ENCODE assay signal across 11 cellular contexts in the genomic region with DNA sequence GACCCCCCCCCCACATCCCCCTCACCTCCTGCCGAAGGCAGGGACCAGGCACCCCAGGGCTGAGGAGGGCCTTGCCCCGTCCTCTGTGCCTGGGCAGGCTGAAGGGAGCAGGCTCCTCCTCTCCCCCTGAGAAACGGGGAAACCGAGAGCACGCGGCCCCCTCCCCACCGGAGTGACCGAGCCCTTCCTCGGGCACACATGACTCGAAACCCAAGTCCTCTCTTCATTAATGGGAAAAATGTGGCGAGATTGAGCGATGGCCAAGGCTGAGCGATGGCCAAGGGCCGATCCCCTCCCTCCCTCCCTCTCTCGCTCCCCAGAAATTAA. TPM values are rescaled to one million over a fixed set of nuclear protein-coding genes. Genes with fewer than 3 reads are reported as not detected.
DNase-seq lines count a peak whose midpoint lies in the region; ATAC-seq and TF ChIP-seq lines count a peak whose summit lies in the region.
"Had no signal": no experiment of that assay in that cellular context is flagged by ENCODE, and none has a peak within 500 bp of the region (broad histone marks: within the 10 kb centered on the region; RNA-seq: fewer than 3 reads in every experiment).

No MANE protein-coding gene starts in this region.

- no peaks in the 10 kb centered on the region for H3K9me3 Mint-ChIP-seq in activated T-helper 1 cell treated with anti-CD3 and anti-CD28 coated beads, Interleukin-12 subunit alpha, Interleukin-12 subunit beta, Interleukin-2, Interleukin-4 antibody, amounts not matched to agents 30 ng/mL and 10 ng/mL and 1 ng/mL, durations not matched to agents 14 hours and 24 hours and 36 hours

- intact Hi-C loops in activated T-helper 1 cell treated with anti-CD3 and anti-CD28 coated beads, Interleukin-12 subunit alpha, Interleukin-12 subunit beta, Interleukin-2, Interleukin-4 antibody, amounts not matched to agents 30 ng/mL and 10 ng/mL and 1 ng/mL, durations not matched to agents 14 hours and 24 hours and 36 hours (cut with micrococcal nuclease) = loop anchor here (2.0 kb wide), 1 partner anchor 144 kb away; a partner anchor contains a TSS

- H3K79me2 ChIP-seq in fibroblast of lung (ENCODE audit: control insufficient read depth, insufficient read depth, low read length) (peaks cover 4% of the 10 kb centered on the region), osteoblast (ENCODE audit: insufficient read depth, low read length) (no peaks in the 10 kb centered on the region)

- ATAC-seq in HG02642 (IDR thresholded peaks at IDR 0.05; ENCODE audit: poor library complexity, unreplicated experiment) = no peak

- no peaks in the 10 kb centered on the region for H3K27me3 ChIP-seq in BE2C
- no peaks in the 10 kb centered on the region for H3K27me3 ChIP-seq in SJCRH30
- no peaks in the 10 kb centered on the region for H3K27me3 ChIP-seq in fibroblast of lung (ENCODE audit: control insufficient read depth, insufficient read depth, low read length)
- H3K27me3 ChIP-seq in osteoblast (ENCODE audit: insufficient read depth, low read length) = no peaks in the 10 kb centered on the region

- H3K27ac ChIP-seq in SJCRH30 (peak overlapping the region; percentile 38; the same call in 1 of the 2 replicates), fibroblast of lung (ENCODE audit: insufficient read depth, low read length) (peak overlapping the region; percentile 69), osteoblast (ENCODE audit: low read depth, low read length) (peak overlapping the region; percentile 39)

- peak overlapping the region; percentile 55 for H3K4me3 ChIP-seq in BE2C (ENCODE audit: low read depth, low read length)
- H3K4me3 ChIP-seq in SJCRH30 = peak overlapping the region; percentile 63
- H3K4me3 ChIP-seq in fibroblast of lung (replicated peaks in 1 of 4; ENCODE audit: control extremely low read depth in 1 of 4, insufficient read depth in 1 of 4, low read depth in 3 of 4, low read length in 4 of 4) = peak overlapping the region in 3 of 4 experiments; percentile 6 to 44 (median 25)
- H3K4me3 ChIP-seq in osteoblast (ENCODE audit: insufficient read depth, low read length) = peak overlapping the region; percentile 73

- peaks cover 61% of the 10 kb centered on the region for H3K27me3 Mint-ChIP-seq in activated T-helper 1 cell treated with anti-CD3 and anti-CD28 coated beads, Interleukin-12 subunit alpha, Interleukin-12 subunit beta, Interleukin-2, Interleukin-4 antibody, amounts not matched to agents 30 ng/mL and 10 ng/mL and 1 ng/mL, durations not matched to agents 14 hours and 24 hours and 36 hours (ENCODE audit: insufficient read depth)

- H3K4me1 ChIP-seq in BE2C (peaks cover 29% of the 10 kb centered on the region), SJCRH30 (peaks cover 33% of the 10 kb centered on the region; the same call in 1 of the 2 replicates), fibroblast of lung (ENCODE audit: control insufficient read depth, extremely low read depth, insufficient read depth, low read length) (peaks cover 40% of the 10 kb centered on the region), osteoblast (ENCODE audit: insufficient read depth, low read length) (peaks cover 32% of the 10 kb centered on the region)

- no peak overlapping the region for H3K4me3 Mint-ChIP-seq in activated T-helper 1 cell treated with anti-CD3 and anti-CD28 coated beads, Interleukin-12 subunit alpha, Interleukin-12 subunit beta, Interleukin-2, Interleukin-4 antibody, amounts not matched to agents 30 ng/mL and 10 ng/mL and 1 ng/mL, durations not matched to agents 14 hours and 24 hours and 36 hours

- H3K9ac ChIP-seq in fibroblast of lung (ENCODE audit: insufficient read depth, low read length) = no peak overlapping the region

- H2AFZ ChIP-seq in fibroblast of lung (ENCODE audit: low read length) (no peak overlapping the region), osteoblast (ENCODE audit: low read length) (peak overlapping the region; percentile 73)

- H4K20me1 ChIP-seq in fibroblast of lung (ENCODE audit: control insufficient read depth, extremely low read depth, insufficient read depth, low read length) (no peaks in the 10 kb centered on the region), osteoblast (ENCODE audit: insufficient read depth, low read length) (no peaks in the 10 kb centered on the region)

- H3K4me2 ChIP-seq in fibroblast of lung (ENCODE audit: extremely low read depth, insufficient read depth, low read length) (peak overlapping the region; percentile 66), osteoblast (ENCODE audit: insufficient read depth, low read length) (peak overlapping the region; percentile 84)

- no peaks in the 10 kb centered on the region for H3K36me3 ChIP-seq in BE2C
- H3K36me3 ChIP-seq in SJCRH30 = peaks cover 10% of the 10 kb centered on the region
- H3K36me3 ChIP-seq in fibroblast of lung (ENCODE audit: control insufficient read depth, insufficient read depth, low read length) = peaks cover 2% of the 10 kb centered on the region
- H3K36me3 ChIP-seq in osteoblast (ENCODE audit: insufficient read depth, low read length) = no peaks in the 10 kb centered on the region

- H3K36me3 Mint-ChIP-seq in activated T-helper 1 cell treated with anti-CD3 and anti-CD28 coated beads, Interleukin-12 subunit alpha, Interleukin-12 subunit beta, Interleukin-2, Interleukin-4 antibody, amounts not matched to agents 30 ng/mL and 10 ng/mL and 1 ng/mL, durations not matched to agents 14 hours and 24 hours and 36 hours (ENCODE audit: low read depth) = no peaks in the 10 kb centered on the region

- no peaks in the 10 kb centered on the region for H3K4me1 Mint-ChIP-seq in activated T-helper 1 cell treated with anti-CD3 and anti-CD28 coated beads, Interleukin-12 subunit alpha, Interleukin-12 subunit beta, Interleukin-2, Interleukin-4 antibody, amounts not matched to agents 30 ng/mL and 10 ng/mL and 1 ng/mL, durations not matched to agents 14 hours and 24 hours and 36 hours (ENCODE audit: low read depth)

- TF ChIP-seq CTCF in BE2C (IDR thresholded peaks at IDR 0.05; ENCODE audit: low read depth, low read length) (no peak), fibroblast of lung (conservative IDR thresholded peaks at IDR 0.05 in 1 of 2, IDR thresholded peaks at IDR 0.05 in 1 of 2; ENCODE audit: low read depth in 1 of 2, low read length in 2 of 2) (no peak), osteoblast (IDR thresholded peaks at IDR 0.05; ENCODE audit: extremely low read depth, low read depth, low read length) (no peak)

- no peak for DNase-seq in BE2C
- DNase-seq in SJCRH30 = no peak
- DNase-seq in fibroblast of lung (ENCODE audit: low read depth in 2 of 2) = no peak
- DNase-seq in osteoblast (ENCODE audit: insufficient read length, low spot score, missing footprints) = no peak
- no peak for DNase-seq in NCI-H2196 treated with DMSO at 0.1 percent for 48 hours (lab: John Stamatoyannopoulos, UW; ENCODE audit: unreplicated experiment)
- DNase-seq in activated T-helper 1 cell treated with anti-CD3 and anti-CD28 coated beads, Interleukin-12 subunit alpha, Interleukin-12 subunit beta, Interleukin-2, Interleukin-4 antibody, amounts not matched to agents 30 ng/mL and 10 ng/mL and 1 ng/mL, durations not matched to agents 14 hours and 24 hours and 36 hours (ENCODE audit: low spot score) = no peak
- no peak for DNase-seq in HUDEP-2 (lab: John Stamatoyannopoulos, UW; ENCODE audit: unreplicated experiment in 76 of 76)
- DNase-seq: activated CD4-positive, alpha-beta T cell treated with anti-CD3 and anti-CD28 coated beads, Interleukin-2, amount 50 U/mL, for 4 hours; GDM1; NCI-H2029 had no signal

- H3K9me3 ChIP-seq in BE2C = no peaks in the 10 kb centered on the region
- H3K9me3 ChIP-seq in SJCRH30 (replicated peaks) = no peaks in the 10 kb centered on the region
- H3K9me3 ChIP-seq in fibroblast of lung (ENCODE audit: control insufficient read depth, insufficient read depth, low read depth, low read length) = no peaks in the 10 kb centered on the region
- no peaks in the 10 kb centered on the region for H3K9me3 ChIP-seq in osteoblast (ENCODE audit: low read depth, low read length)

- no peak overlapping the region for H3K27ac Mint-ChIP-seq in activated T-helper 1 cell treated with anti-CD3 and anti-CD28 coated beads, Interleukin-12 subunit alpha, Interleukin-12 subunit beta, Interleukin-2, Interleukin-4 antibody, amounts not matched to agents 30 ng/mL and 10 ng/mL and 1 ng/mL, durations not matched to agents 14 hours and 24 hours and 36 hours

RNA-seq across cellular contexts. Expression of a gene that starts 7.0 kb away (rescaled TPM):
- 28.9 TPM for polyA plus RNA-seq in BE2C (2012; ENCODE audit: insufficient read depth, insufficient read length, low read depth)
- total RNA-seq in SJCRH30 (2014; rRNA removed; shearing (Covaris generic)) = 16.4 and 16.6 TPM in 2 replicates
- 3.9 and 7.6 TPM in 2 replicates for total RNA-seq in fibroblast of lung
- polyA plus RNA-seq in fibroblast of lung = 1.6 and 2.2 TPM in 2 replicates
- polyA plus RNA-seq in fibroblast of lung (2012) = 4.0 and 5.1 TPM in 2 replicates
- polyA minus RNA-seq in fibroblast of lung (ENCODE audit: low replicate concordance) = 21.6 and 24.8 TPM in 2 replicates
- total RNA-seq in osteoblast = 3.6 and 4.1 TPM in 2 replicates
- total RNA-seq in activated T-helper 1 cell treated with anti-CD3 and anti-CD28 coated beads, Interleukin-12 subunit alpha, Interleukin-12 subunit beta, Interleukin-2, Interleukin-4 antibody, amounts not matched to agents 30 ng/mL and 10 ng/mL and 1 ng/mL, durations not matched to agents 14 hours and 24 hours and 36 hours = 0.31 TPM in 1 of 2 replicates, not detected in the other
